25 cellular contexts compared by ENCODE assay signal in genomic region chr10:17882557-17882956, GRCh38.
DNase-seq lines count a peak whose midpoint lies in the region; ATAC-seq and TF ChIP-seq lines count a peak whose summit lies in the region.
"Had no signal": no experiment of that assay in that cellular context is flagged by ENCODE, and none has a peak within 500 bp of the region (broad histone marks: within the 10 kb centered on the region; RNA-seq: fewer than 3 reads in every experiment).

No MANE protein-coding gene starts in this region.

- H3K4me2 ChIP-seq in mesenchymal stem cell (ENCODE audit: low read length, poor library complexity, severe bottlenecking) = no peak overlapping the region
- H3K4me2 ChIP-seq: KMS-11 had no signal

- no peak overlapping the region for H3K18ac ChIP-seq in mesenchymal stem cell (ENCODE audit: low read depth in 1 of 2, low read length in 2 of 2)

- no peak overlapping the region for H2AK5ac ChIP-seq in mesenchymal stem cell (ENCODE audit: low read length, severe bottlenecking)

- H2BK5ac ChIP-seq in mesenchymal stem cell (ENCODE audit: low read depth, low read length, poor library complexity, severe bottlenecking) = no peak overlapping the region

- H3K23ac ChIP-seq in mesenchymal stem cell (ENCODE audit: low read length in 2 of 2) = no peak overlapping the region

- H2BK15ac ChIP-seq in mesenchymal stem cell (ENCODE audit: low read depth, poor library complexity, severe bottlenecking) = no peak overlapping the region

- H3K36me3 ChIP-seq in esophagus squamous epithelium = no peaks in the 10 kb centered on the region
- no peaks in the 10 kb centered on the region for H3K36me3 ChIP-seq in mesenchymal stem cell (ENCODE audit: control insufficient read depth in 1 of 2, insufficient read depth in 2 of 2, low read depth in 1 of 2, low read length in 2 of 2)
- H3K36me3 ChIP-seq in tibial nerve = no peaks in the 10 kb centered on the region
- H3K36me3 ChIP-seq: vagina had no signal

- no peak overlapping the region for H3K9ac ChIP-seq in mesenchymal stem cell (ENCODE audit: low read length)
- H3K9ac ChIP-seq: GM23248, KMS-11 had no signal

- H3K4me1 ChIP-seq in esophagus squamous epithelium = peaks cover 0 to 10% (median 0%) of the 10 kb centered on the region in 3 donors
- no peaks in the 10 kb centered on the region for H3K4me1 ChIP-seq in mesenchymal stem cell (ENCODE audit: control insufficient read depth, insufficient read depth, low read depth, low read length)
- H3K4me1 ChIP-seq in tibial nerve = peaks cover 0 to 15% (median 10%) of the 10 kb centered on the region in 4 donors
- H3K4me1 ChIP-seq: lower lobe of right lung, vagina had no signal

- no peak overlapping the region for H2BK12ac ChIP-seq in mesenchymal stem cell (ENCODE audit: low read length in 2 of 2)

- no peaks in the 10 kb centered on the region for H3K27me3 ChIP-seq in esophagus squamous epithelium
- H3K27me3 ChIP-seq in mesenchymal stem cell (ENCODE audit: control insufficient read depth in 1 of 2, insufficient read depth in 1 of 2, low read length in 2 of 2) = no peaks in the 10 kb centered on the region
- no peaks in the 10 kb centered on the region for H3K27me3 ChIP-seq in tibial nerve
- H3K27me3 ChIP-seq: vagina had no signal

- H3K9me3 ChIP-seq in esophagus squamous epithelium (no peaks in the 10 kb centered on the region), mesenchymal stem cell (ENCODE audit: control insufficient read depth, low read length) (peaks cover 5% of the 10 kb centered on the region), tibial nerve (no peaks in the 10 kb centered on the region)
- H3K9me3 ChIP-seq: lower lobe of right lung, vagina had no signal

- peak; percentile 39 for ATAC-seq in left ventricle myocardium superior
- ATAC-seq in Right ventricle myocardium inferior = no peak
- ATAC-seq: activated CD4-positive, alpha-beta T cell treated with anti-CD3 and anti-CD28 coated beads for 36 hours; stimulated activated naive CD8-positive, alpha-beta T cell treated with anti-CD3 and anti-CD28 coated beads, Interleukin-15, amount 100 ng/mL, for 72 hours had no signal

- H2AFZ ChIP-seq in mesenchymal stem cell (ENCODE audit: low read depth, low read length) = no peak overlapping the region
- H2AFZ ChIP-seq: GM23248 had no signal

- no peak overlapping the region for H4K8ac ChIP-seq in mesenchymal stem cell (ENCODE audit: low read length)

- no peak overlapping the region for H3K4me3 Mint-ChIP-seq in activated naive CD8-positive, alpha-beta T cell treated with anti-CD3 and anti-CD28 coated beads for 36 hours
- H3K4me3 Mint-ChIP-seq: activated CD4-positive, alpha-beta T cell treated with anti-CD3 and anti-CD28 coated beads for 36 hours; CD4-positive, CD25-positive, alpha-beta regulatory T cell; stimulated activated naive CD8-positive, alpha-beta T cell treated with anti-CD3 and anti-CD28 coated beads, Interleukin-15, amount 100 ng/mL, for 72 hours had no signal

- peak overlapping the region; percentile 19 to 69 (median 48) for H3K27ac ChIP-seq in esophagus squamous epithelium
- no peak overlapping the region for H3K27ac ChIP-seq in mesenchymal stem cell (ENCODE audit: low read length, poor library complexity, severe bottlenecking)
- peak overlapping the region; percentile 10 to 88 (median 74) for H3K27ac ChIP-seq in tibial nerve
- H3K27ac ChIP-seq: GM23248, KMS-11, lower lobe of right lung had no signal

- no peak overlapping the region for H3K27ac Mint-ChIP-seq in activated naive CD8-positive, alpha-beta T cell treated with anti-CD3 and anti-CD28 coated beads for 36 hours
- H3K27ac Mint-ChIP-seq: activated CD4-positive, alpha-beta T cell treated with anti-CD3 and anti-CD28 coated beads for 36 hours; CD4-positive, CD25-positive, alpha-beta regulatory T cell; stimulated activated naive CD8-positive, alpha-beta T cell treated with anti-CD3 and anti-CD28 coated beads, Interleukin-15, amount 100 ng/mL, for 72 hours had no signal

- peaks cover 5% of the 10 kb centered on the region for H3K9me3 Mint-ChIP-seq in activated naive CD8-positive, alpha-beta T cell treated with anti-CD3 and anti-CD28 coated beads for 36 hours

- 21 to 38% methylated on average over 1 of the region's 1 CpG for WGBS in esophagus squamous epithelium, 2 donors
- 48% methylated on average over 1 of the region's 1 CpG for WGBS in mesenchymal stem cell
- WGBS in tibial nerve, 2 donors = 5 to 29% methylated on average over 1 of the region's 1 CpG

- H3K79me1 ChIP-seq in mesenchymal stem cell (replicated peaks; ENCODE audit: low read length, poor library complexity, severe bottlenecking) = no peaks in the 10 kb centered on the region

- H4K91ac ChIP-seq in mesenchymal stem cell (ENCODE audit: low read length) = no peak overlapping the region

- no peak for TF ChIP-seq POLR2A in esophagus squamous epithelium (IDR thresholded peaks at IDR 0.05)
- TF ChIP-seq POLR2A in tibial nerve (IDR thresholded peaks at IDR 0.05) = no peak

- no peaks in the 10 kb centered on the region for H3K36me3 Mint-ChIP-seq in activated naive CD8-positive, alpha-beta T cell treated with anti-CD3 and anti-CD28 coated beads for 36 hours
- H3K36me3 Mint-ChIP-seq: CD4-positive, CD25-positive, alpha-beta regulatory T cell had no signal

- no peak for DNase-seq in left ventricle myocardium superior
- DNase-seq in Right ventricle myocardium inferior (ENCODE audit: missing footprints) = no peak
- no peak for DNase-seq in esophagus squamous epithelium (lab: John Stamatoyannopoulos, UW)
- peak; percentile 15 for DNase-seq in mesenchymal stem cell
- DNase-seq in tibial nerve (ENCODE audit: low spot score in 2 of 2) = peak in 1 of 2 donors; percentile 28
- DNase-seq in activated naive CD8-positive, alpha-beta T cell treated with anti-CD3 and anti-CD28 coated beads for 36 hours = no peak
- DNase-seq in NCI-H226 = no peak
- DNase-seq in H4 (ENCODE audit: low spot score) = no peak
- DNase-seq: ACHN; activated CD4-positive, alpha-beta T cell treated with anti-CD3 and anti-CD28 coated beads for 36 hours; activated CD8-positive, alpha-beta memory T cell treated with anti-CD3 and anti-CD28 coated beads, Interleukin-2, amount 50 U/mL, for 48 hours; activated gamma-delta T cell; CD4-positive, CD25-positive, alpha-beta regulatory T cell; GF-D8; GM23248; head of caudate nucleus; lower lobe of right lung; NCI-H1092; NCI-H2081 treated with DMSO at 0.1 percent for 48 hours; NCI-H526 treated with DMSO at 0.1 percent for 48 hours; occipital lobe; stimulated activated CD4-positive, alpha-beta T cell treated with anti-CD3 and anti-CD28 coated beads, Interleukin-4, amount 100 ng/mL, for 1 hour; stimulated activated naive CD8-positive, alpha-beta T cell treated with anti-CD3 and anti-CD28 coated beads, Interleukin-15, amount 100 ng/mL, for 72 hours had no signal

- no peak overlapping the region for H2BK120ac ChIP-seq in mesenchymal stem cell (ENCODE audit: low read depth, low read length)

- peak; percentile 74 to 96 for TF ChIP-seq EP300 in tibial nerve (IDR thresholded peaks at IDR 0.05)

- no peak overlapping the region for H3K4ac ChIP-seq in mesenchymal stem cell (ENCODE audit: low read depth in 1 of 2, low read length in 2 of 2)

- no peaks in the 10 kb centered on the region for H3K27me3 Mint-ChIP-seq in activated naive CD8-positive, alpha-beta T cell treated with anti-CD3 and anti-CD28 coated beads for 36 hours
- H3K27me3 Mint-ChIP-seq: stimulated activated naive CD8-positive, alpha-beta T cell treated with anti-CD3 and anti-CD28 coated beads, Interleukin-15, amount 100 ng/mL, for 72 hours had no signal

- H3K4me1 Mint-ChIP-seq in activated naive CD8-positive, alpha-beta T cell treated with anti-CD3 and anti-CD28 coated beads for 36 hours = no peaks in the 10 kb centered on the region
- H3K4me1 Mint-ChIP-seq: activated CD4-positive, alpha-beta T cell treated with anti-CD3 and anti-CD28 coated beads for 36 hours; CD4-positive, CD25-positive, alpha-beta regulatory T cell; stimulated activated naive CD8-positive, alpha-beta T cell treated with anti-CD3 and anti-CD28 coated beads, Interleukin-15, amount 100 ng/mL, for 72 hours had no signal

- intact Hi-C loops in left ventricle myocardium superior (cut with micrococcal nuclease) (no loop called here), Right ventricle myocardium inferior (cut with DNase I) (no loop called here), esophagus squamous epithelium (cut with DNase I) (no loop called here)

- no peak for TF ChIP-seq CTCF in esophagus squamous epithelium (IDR thresholded peaks at IDR 0.05)
- TF ChIP-seq CTCF in tibial nerve (IDR thresholded peaks at IDR 0.05) = peak in 1 of 5 experiments; percentile 12

- no peak overlapping the region for H3K4me3 ChIP-seq in esophagus squamous epithelium
- no peak overlapping the region for H3K4me3 ChIP-seq in mesenchymal stem cell (ENCODE audit: insufficient read depth in 1 of 2, low read depth in 1 of 2, low read length in 2 of 2)
- no peak overlapping the region for H3K4me3 ChIP-seq in tibial nerve
- H3K4me3 ChIP-seq: GM23248, lower lobe of right lung, vagina had no signal

- H3K14ac ChIP-seq in mesenchymal stem cell (ENCODE audit: low read length in 2 of 2) = no peak overlapping the region
